ENCODE assay signal across 13 cellular contexts in genomic region chr2:98461650-98462049, GRCh38. TPM values are rescaled to one million over a fixed set of nuclear protein-coding genes. Genes with fewer than 3 reads are reported as not detected.
DNase-seq lines count a peak whose midpoint lies in the region; ATAC-seq and TF ChIP-seq lines count a peak whose summit lies in the region.
"Had no signal": no experiment of that assay in that cellular context is flagged by ENCODE, and none has a peak within 500 bp of the region (broad histone marks: within the 10 kb centered on the region; RNA-seq: fewer than 3 reads in every experiment).

No MANE protein-coding gene starts in this region.

- WGBS in H9 (ENCODE audit: extremely low coverage, insufficient read length, low lambda C conversion rate): no CpG with 5 or more reads among the region's 6 CpGs

- H4K5ac ChIP-seq in H9 (ENCODE audit: insufficient read length, low read depth, low read length): no peak overlapping the region

- peak overlapping the region; percentile 35 to 75 (median 70); a peak in 18 of 22 replicates for H3K4me2 ChIP-seq in BLaER1 treated with 17β-estradiol and CSF1 and Interleukin-3, amounts not matched to agents 10 nM and 100 nM
- no peak overlapping the region for H3K4me2 ChIP-seq in H9 (ENCODE audit: insufficient read depth, insufficient read length, low read length)

- H3K23me2 ChIP-seq in H9 (ENCODE audit: insufficient read length, low read depth, low read length, poor library complexity, severe bottlenecking): no peaks in the 10 kb centered on the region

- DNase-seq in H9 (no peak), memory B cell (ENCODE audit: low spot score in 2 of 2) (no peak), brain microvascular endothelial cell (no peak)
- DNase-seq in activated naive CD8-positive, alpha-beta T cell treated with anti-CD3 and anti-CD28 coated beads for 36 hours: no peak
- DNase-seq in activated CD4-positive, CD25-positive, alpha-beta regulatory T cell treated with anti-CD3 and anti-CD28 coated beads, Interleukin-2, amount 50 U/mL, for 72 hours: no peak
- DNase-seq: colonic mucosa, COR-L47, NCI-H1694, T1000 had no signal

- no peaks in the 10 kb centered on the region for H3K9me3 Mint-ChIP-seq in H9
- peaks cover under 1% of the 10 kb centered on the region for H3K9me3 Mint-ChIP-seq in activated naive CD8-positive, alpha-beta T cell treated with anti-CD3 and anti-CD28 coated beads for 36 hours
- no peaks in the 10 kb centered on the region for H3K9me3 Mint-ChIP-seq in memory B cell
- H3K9me3 Mint-ChIP-seq: type B pancreatic cell had no signal

- peaks cover 12% of the 10 kb centered on the region for H3K79me1 ChIP-seq in H9 (ENCODE audit: insufficient read depth, low read depth, low read length, poor library complexity, severe bottlenecking)

- no peak overlapping the region for H3K27ac ChIP-seq in BLaER1 treated with 17β-estradiol and CSF1 and Interleukin-3, amounts not matched to agents 10 nM and 100 nM
- H3K27ac ChIP-seq in H9 (ENCODE audit: insufficient read length, low read depth, low read length): no peak overlapping the region
- H3K27ac ChIP-seq in brain microvascular endothelial cell: no peak overlapping the region
- H3K27ac ChIP-seq: colonic mucosa had no signal

- TF ChIP-seq CTCF in H9 (conservative IDR thresholded peaks at IDR 0.05) (no peak), brain microvascular endothelial cell (IDR thresholded peaks at IDR 0.05; ENCODE audit: low read depth, low read length, missing control alignments) (no peak)

- peak overlapping the region; percentile 8; the same call in 1 of the 2 replicates for H3K14ac ChIP-seq in H9 (ENCODE audit: insufficient read depth, low read length)

- no peak overlapping the region for H2BK120ac ChIP-seq in H9 (ENCODE audit: low read depth, low read length, poor library complexity, severe bottlenecking)

- H2AK5ac ChIP-seq in H9 (ENCODE audit: insufficient read length, low read length): no peak overlapping the region

- H3K9me3 ChIP-seq in BLaER1 treated with 17β-estradiol and CSF1 and Interleukin-3, amounts not matched to agents 10 nM and 100 nM (replicated peaks in 1 of 11): peaks cover 0 to 4% (median 0%) of the 10 kb centered on the region in 11 experiments; a peak in 3 of 22 replicates
- no peaks in the 10 kb centered on the region for H3K9me3 ChIP-seq in H9 (ENCODE audit: control insufficient read depth, low read depth, low read length)
- H3K9me3 ChIP-seq: colonic mucosa had no signal

- no peak overlapping the region for H3K56ac ChIP-seq in H9 (ENCODE audit: insufficient read length, low read depth, low read length)

- no peak for TF ChIP-seq POLR2A in GM18505 (IDR thresholded peaks at IDR 0.05; ENCODE audit: borderline replicate concordance, extremely low read depth, insufficient read depth, insufficient read length)

- in situ Hi-C loops in brain microvascular endothelial cell (cut with HindIII; ENCODE audit: low pct_ligation_motif_present, low sequenced_read_pairs): no loop called here

- no peak overlapping the region for H3K18ac ChIP-seq in H9 (ENCODE audit: insufficient read length, low read depth, low read length)

- no peak overlapping the region for H2BK15ac ChIP-seq in H9 (ENCODE audit: low read depth, low read length)

- H3K36me3 ChIP-seq in BLaER1 treated with 17β-estradiol and CSF1 and Interleukin-3, amounts not matched to agents 10 nM and 100 nM: peaks cover 0 to 7% (median 0%) of the 10 kb centered on the region in 11 experiments; a peak in 4 of 22 replicates
- H3K36me3 ChIP-seq in brain microvascular endothelial cell (replicated peaks): no peaks in the 10 kb centered on the region
- H3K36me3 ChIP-seq: colonic mucosa had no signal

- peaks cover 4% of the 10 kb centered on the region; the same call in 1 of the 2 replicates for H3K79me2 ChIP-seq in H9 (ENCODE audit: insufficient read depth, low read length)

- H4K91ac ChIP-seq in H9 (ENCODE audit: insufficient read length, low read depth, low read length): no peak overlapping the region

- H4K20me1 ChIP-seq in BLaER1 treated with 17β-estradiol and CSF1 and Interleukin-3, amounts not matched to agents 10 nM and 100 nM: peaks cover 21 to 76% (median 53%) of the 10 kb centered on the region in 11 experiments; a peak in 18 of 22 replicates
- H4K20me1 ChIP-seq in H9 (ENCODE audit: control insufficient read depth, insufficient read depth, insufficient read length): no peaks in the 10 kb centered on the region

- ATAC-seq in memory B cell (ENCODE audit: low read depth) (no peak), HG03457 (IDR thresholded peaks at IDR 0.05; ENCODE audit: unreplicated experiment) (no peak), GM18505 (IDR thresholded peaks at IDR 0.05; ENCODE audit: unreplicated experiment) (no peak)

- H3K27me3 ChIP-seq in BLaER1 treated with 17β-estradiol and CSF1 and Interleukin-3, amounts not matched to agents 10 nM and 100 nM: no peaks in the 10 kb centered on the region
- H3K27me3 ChIP-seq in H9 (ENCODE audit: insufficient read depth, low read length): no peaks in the 10 kb centered on the region
- H3K27me3 ChIP-seq in brain microvascular endothelial cell (replicated peaks): no peaks in the 10 kb centered on the region
- H3K27me3 ChIP-seq: colonic mucosa had no signal

- H2BK12ac ChIP-seq in H9 (ENCODE audit: insufficient read length, low read depth, low read length): no peak overlapping the region

- H3K27me3 Mint-ChIP-seq in H9 (ENCODE audit: low read depth): no peaks in the 10 kb centered on the region
- no peaks in the 10 kb centered on the region for H3K27me3 Mint-ChIP-seq in activated naive CD8-positive, alpha-beta T cell treated with anti-CD3 and anti-CD28 coated beads for 36 hours
- H3K27me3 Mint-ChIP-seq in memory B cell: no peaks in the 10 kb centered on the region
- H3K27me3 Mint-ChIP-seq: type B pancreatic cell had no signal

- no peak overlapping the region for H3K4ac ChIP-seq in H9 (ENCODE audit: low read depth, low read length)

- H2BK20ac ChIP-seq in H9 (ENCODE audit: low read depth, low read length, poor library complexity, severe bottlenecking): no peak overlapping the region

- H3K23ac ChIP-seq in H9 (ENCODE audit: insufficient read length, low read depth, low read length): no peak overlapping the region

- no peak overlapping the region for H2BK5ac ChIP-seq in H9 (ENCODE audit: insufficient read length, low read length)

- no peak overlapping the region for H4K8ac ChIP-seq in H9 (replicated peaks; ENCODE audit: insufficient read length, low read depth, low read length)

- no peak overlapping the region for H3K4me3 ChIP-seq in BLaER1 treated with 17β-estradiol and CSF1 and Interleukin-3, amounts not matched to agents 10 nM and 100 nM
- no peak overlapping the region for H3K4me3 ChIP-seq in brain microvascular endothelial cell (ENCODE audit: low read depth, low read length)
- H3K4me3 ChIP-seq: colonic mucosa had no signal

- H3K36me3 Mint-ChIP-seq in H9 (ENCODE audit: insufficient read depth in 1 of 3, low read depth in 3 of 3): peaks cover 4 to 14% (median 10%) of the 10 kb centered on the region in 3 experiments; a peak in 6 of 7 replicates
- peaks cover 38% of the 10 kb centered on the region for H3K36me3 Mint-ChIP-seq in activated naive CD8-positive, alpha-beta T cell treated with anti-CD3 and anti-CD28 coated beads for 36 hours
- H3K36me3 Mint-ChIP-seq in memory B cell: peaks cover 3% of the 10 kb centered on the region

- H2AFZ ChIP-seq in H9 (ENCODE audit: low read length): no peak overlapping the region

- H3K4me1 Mint-ChIP-seq in H9 (peaks cover 74 to 75% of the 10 kb centered on the region in 2 experiments), memory B cell (peaks cover 49% of the 10 kb centered on the region)
- H3K4me1 Mint-ChIP-seq in activated naive CD8-positive, alpha-beta T cell treated with anti-CD3 and anti-CD28 coated beads for 36 hours: peaks cover 89% of the 10 kb centered on the region

- no peak overlapping the region for H3K4me3 Mint-ChIP-seq in H9
- H3K4me3 Mint-ChIP-seq in activated naive CD8-positive, alpha-beta T cell treated with anti-CD3 and anti-CD28 coated beads for 36 hours: no peak overlapping the region
- H3K4me3 Mint-ChIP-seq in memory B cell: no peak overlapping the region
- H3K4me3 Mint-ChIP-seq: type B pancreatic cell had no signal

- H3K4me1 ChIP-seq in BLaER1 treated with 17β-estradiol and CSF1 and Interleukin-3, amounts not matched to agents 10 nM and 100 nM: peaks cover 71 to 99% (median 82%) of the 10 kb centered on the region in 10 experiments
- H3K4me1 ChIP-seq in H9 (ENCODE audit: insufficient read depth, low read length): peaks cover 13% of the 10 kb centered on the region; the same call in 1 of the 2 replicates
- H3K4me1 ChIP-seq: colonic mucosa had no signal

- no peak overlapping the region; a peak in 1 of 7 replicates for H3K27ac Mint-ChIP-seq in H9
- peak overlapping the region; percentile 97 for H3K27ac Mint-ChIP-seq in activated naive CD8-positive, alpha-beta T cell treated with anti-CD3 and anti-CD28 coated beads for 36 hours
- H3K27ac Mint-ChIP-seq in memory B cell: peak overlapping the region; percentile 91
- H3K27ac Mint-ChIP-seq: type B pancreatic cell had no signal

- no peak overlapping the region for H3T11ph ChIP-seq in H9 (ENCODE audit: low read length)

- no peak overlapping the region for H3K9ac ChIP-seq in BLaER1 treated with 17β-estradiol and CSF1 and Interleukin-3, amounts not matched to agents 10 nM and 100 nM
- H3K9ac ChIP-seq in H9 (ENCODE audit: extremely low read depth, insufficient read length, low read length): no peak overlapping the region

RNA-seq across cellular contexts. Expression of gene INPP4A, which starts 17.0 kb away (rescaled TPM):
- 55.2 and 55.3 TPM in 2 replicates for total RNA-seq in H9 (2021)
- total RNA-seq in activated naive CD8-positive, alpha-beta T cell treated with anti-CD3 and anti-CD28 coated beads for 36 hours: 10 to 100 TPM; 31.6 to 31.9 TPM

Comparison
In these comparisons a context has a peak if more than half of its experiments do, and no peak if none do; other contexts are left out.
1. H3K27ac Mint-ChIP-seq: peak in activated naive CD8-positive, alpha-beta T cell treated with anti-CD3 and anti-CD28 coated beads for 36 hours (single experiment) and memory B cell (single experiment); none in H9 (0 of 3).